15 cellular contexts compared by ENCODE assay signal in the genomic region with DNA sequence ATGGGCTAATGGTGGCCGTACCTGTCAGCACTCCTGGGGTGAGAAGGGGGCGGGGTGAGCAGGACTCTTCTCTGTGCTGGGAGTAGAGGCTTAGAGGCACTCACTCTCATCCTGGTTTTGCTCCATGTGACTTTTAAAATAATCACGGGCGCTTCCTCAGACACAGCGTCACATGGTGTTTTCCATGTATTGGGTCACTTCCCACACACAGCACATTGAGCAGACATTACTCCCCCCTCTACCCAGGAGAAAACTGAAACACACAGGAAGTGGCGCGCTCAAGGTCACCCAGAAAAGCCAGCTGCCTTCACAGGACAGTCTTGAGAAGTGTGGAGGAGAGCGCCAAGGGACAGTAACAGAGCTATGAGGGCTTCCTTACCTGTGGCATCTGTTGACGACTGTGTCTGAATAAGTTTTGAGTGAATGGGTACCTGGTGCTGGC. TPM values are rescaled to one million over a fixed set of nuclear protein-coding genes. Genes with fewer than 3 reads are reported as not detected.
DNase-seq lines count a peak whose midpoint lies in the region; ATAC-seq and TF ChIP-seq lines count a peak whose summit lies in the region.
"Had no signal": no experiment of that assay in that cellular context is flagged by ENCODE, and none has a peak within 500 bp of the region (broad histone marks: within the 10 kb centered on the region; RNA-seq: fewer than 3 reads in every experiment).

No MANE protein-coding gene starts in this region.

- ATAC-seq in GM18873 (IDR thresholded peaks at IDR 0.05; ENCODE audit: low FRiP score, unreplicated experiment) = no peak
- ATAC-seq: activated CD8-positive, alpha-beta T cell treated with anti-CD3 and anti-CD28 coated beads, Interleukin-2, amount 10 ng/mL, durations not matched to agents 7 days and 5 days; left lung; T-cell had no signal

- peak overlapping the region; percentile 81 for H3K27ac Mint-ChIP-seq in Calu3 (ENCODE audit: unreplicated experiment)
- peak overlapping the region; percentile 94 for H3K27ac Mint-ChIP-seq in progenitor cell of endocrine pancreas
- H3K27ac Mint-ChIP-seq: activated CD8-positive, alpha-beta T cell treated with anti-CD3 and anti-CD28 coated beads, Interleukin-2, amount 10 ng/mL, durations not matched to agents 7 days and 5 days; activated naive CD8-positive, alpha-beta T cell treated with anti-CD3 and anti-CD28 coated beads, Interleukin-2, amount 10 ng/mL, durations not matched to agents 7 days and 5 days; activated T-helper 1 cell treated with anti-CD3 and anti-CD28 coated beads, Interleukin-12 subunit alpha, Interleukin-12 subunit beta, Interleukin-2, Interleukin-4 antibody, amounts not matched to agents 30 ng/mL and 10 ng/mL and 1 ng/mL, durations not matched to agents 14 hours and 24 hours and 36 hours; T-cell had no signal

- CTCF ChIA-PET in Calu3 (lab: Charles Lee) = interaction anchor here (0.5 to 0.9 kb wide), 3 partner anchors 10 to 262 kb away, joined by 3 read pairs; no protein-coding TSS in a partner anchor

- TF ChIP-seq CTCF in Calu3 (IDR thresholded peaks at IDR 0.05; ENCODE audit: unreplicated experiment) (no peak), progenitor cell of endocrine pancreas (IDR thresholded peaks at IDR 0.05; ENCODE audit: unreplicated experiment) (no peak)

- H3K27me3 Mint-ChIP-seq in Calu3 (ENCODE audit: unreplicated experiment) (no peaks in the 10 kb centered on the region), progenitor cell of endocrine pancreas (peaks cover 5% of the 10 kb centered on the region)
- H3K27me3 Mint-ChIP-seq: activated naive CD8-positive, alpha-beta T cell treated with anti-CD3 and anti-CD28 coated beads, Interleukin-2, amount 10 ng/mL, durations not matched to agents 7 days and 5 days; T-cell had no signal

- H3K36me3 Mint-ChIP-seq in Calu3 (ENCODE audit: insufficient read depth, unreplicated experiment) = peaks cover 22% of the 10 kb centered on the region
- peaks cover 14% of the 10 kb centered on the region for H3K36me3 Mint-ChIP-seq in progenitor cell of endocrine pancreas (ENCODE audit: insufficient read depth)

- H3K4me1 Mint-ChIP-seq in Calu3 (ENCODE audit: low read depth, unreplicated experiment) = peaks cover 76% of the 10 kb centered on the region
- peaks cover 43% of the 10 kb centered on the region for H3K4me1 Mint-ChIP-seq in progenitor cell of endocrine pancreas (ENCODE audit: low read depth)

- H3K9me3 Mint-ChIP-seq in Calu3 (ENCODE audit: low read depth, unreplicated experiment) (peaks cover 2% of the 10 kb centered on the region), progenitor cell of endocrine pancreas (ENCODE audit: low read depth) (peaks cover 4% of the 10 kb centered on the region)

- intact Hi-C loops in Calu3 (cut with micrococcal nuclease; ENCODE audit: unreplicated experiment) = no loop called here

- H3K4me3 Mint-ChIP-seq in Calu3 (ENCODE audit: low read depth, unreplicated experiment) (peak overlapping the region; percentile 65), progenitor cell of endocrine pancreas (ENCODE audit: low read depth) (no peak overlapping the region)
- H3K4me3 Mint-ChIP-seq: activated CD8-positive, alpha-beta T cell treated with anti-CD3 and anti-CD28 coated beads, Interleukin-2, amount 10 ng/mL, durations not matched to agents 7 days and 5 days; activated naive CD8-positive, alpha-beta T cell treated with anti-CD3 and anti-CD28 coated beads, Interleukin-2, amount 10 ng/mL, durations not matched to agents 7 days and 5 days; activated T-helper 1 cell treated with anti-CD3 and anti-CD28 coated beads, Interleukin-12 subunit alpha, Interleukin-12 subunit beta, Interleukin-2, Interleukin-4 antibody, amounts not matched to agents 30 ng/mL and 10 ng/mL and 1 ng/mL, durations not matched to agents 14 hours and 24 hours and 36 hours; T-cell had no signal

- DNase-seq in Calu3 = peak; percentile 48
- DNase-seq in SW480 (ENCODE audit: low spot score) = peak; percentile 36
- peak; percentile 90 for DNase-seq in kidney tubule cell (ENCODE audit: low spot score)
- no peak for DNase-seq in progenitor cell of endocrine pancreas (ENCODE audit: low spot score, unreplicated experiment)
- no peak for DNase-seq in activated CD8-positive, alpha-beta memory T cell treated with anti-CD3 and anti-CD28 coated beads for 24 hours
- no peak for DNase-seq in NCI-H1694 (lab: John Stamatoyannopoulos, UW)
- DNase-seq in NCI-H187 (lab: John Stamatoyannopoulos, UW) = no peak
- DNase-seq: activated CD8-positive, alpha-beta T cell treated with anti-CD3 and anti-CD28 coated beads, Interleukin-2, amount 10 ng/mL, durations not matched to agents 7 days and 5 days; activated naive CD8-positive, alpha-beta T cell treated with anti-CD3 and anti-CD28 coated beads, Interleukin-2, amount 10 ng/mL, durations not matched to agents 7 days and 5 days; hippocampal formation; left lung; NK-92 treated with Interleukin-12 subunit alpha and Interleukin-12 subunit beta, amount 100 ng/mL, for 24 hours; T-cell had no signal

- BruUV-seq in Calu3 (replicated peaks; lab: Mats Ljungman, UMichigan) = no TSS peak

RNA-seq across cellular contexts. Expression of gene SPATA13, which starts 23.2 kb away (rescaled TPM):
- 33.8 and 35.9 TPM in 2 replicates for total RNA-seq in Calu3 (2022)
- total RNA-seq in progenitor cell of endocrine pancreas = 32.5 and 35.8 TPM in 2 replicates

Comparison
In these comparisons a context has a peak if more than half of its experiments do, and no peak if none do; other contexts are left out.
1. DNase-seq: peak in Calu3 (single experiment), SW480 (single experiment) and kidney tubule cell (single experiment); none in progenitor cell of endocrine pancreas (single experiment), activated CD8-positive, alpha-beta memory T cell treated with anti-CD3 and anti-CD28 coated beads for 24 hours (single experiment), NCI-H1694 (single experiment) and NCI-H187 (0 of 2).